Comparison of ENCODE assay signal across 9 cellular contexts in genomic region chr17:1511756-1512321, GRCh38. TPM values are rescaled to one million over a fixed set of nuclear protein-coding genes. Genes with fewer than 3 reads are reported as not detected.
DNase-seq lines count a peak whose midpoint lies in the region; ATAC-seq and TF ChIP-seq lines count a peak whose summit lies in the region.
"Had no signal": no experiment of that assay in that cellular context is flagged by ENCODE, and none has a peak within 500 bp of the region (broad histone marks: within the 10 kb centered on the region; RNA-seq: fewer than 3 reads in every experiment).

No MANE protein-coding gene starts in this region.

- H3K36me3 Mint-ChIP-seq in osteocyte (ENCODE audit: unreplicated experiment): peaks cover 19% of the 10 kb centered on the region

- ATAC-seq in GM21737 (IDR thresholded peaks at IDR 0.05; ENCODE audit: unreplicated experiment): no peak
- no peak for ATAC-seq in stimulated activated naive CD8-positive, alpha-beta T cell treated with anti-CD3 and anti-CD28 coated beads, Interleukin-15, Interleukin-2, amounts not matched to agents 100 U/mL and 50 U/mL, for 24 hours

- no peaks in the 10 kb centered on the region for H3K9me3 Mint-ChIP-seq in osteocyte (ENCODE audit: unreplicated experiment)

- no peak overlapping the region for H3K4me3 Mint-ChIP-seq in osteocyte (ENCODE audit: unreplicated experiment)

- DNase-seq in AG08395 (ENCODE audit: low spot score) (peak; percentile 53), adipocyte (ENCODE audit: low read depth) (peak; percentile 77), fibroblast of the aortic adventitia (ENCODE audit: low read depth) (peak; percentile 76), osteocyte (ENCODE audit: extremely low spot score, unreplicated experiment) (no peak), NCI-H345 treated with DMSO at 0.1 percent for 48 hours (lab: John Stamatoyannopoulos, UW; ENCODE audit: unreplicated experiment) (no peak)
- DNase-seq in activated CD4-positive, alpha-beta T cell treated with anti-CD3 and anti-CD28 coated beads, Interleukin-2, amount 50 U/mL, for 48 hours: no peak
- no peak for DNase-seq in stimulated activated naive CD8-positive, alpha-beta T cell treated with anti-CD3 and anti-CD28 coated beads, Interleukin-15, Interleukin-2, amounts not matched to agents 100 U/mL and 50 U/mL, for 24 hours
- DNase-seq: NCI-H1105 had no signal

- no peaks in the 10 kb centered on the region for H3K27me3 Mint-ChIP-seq in osteocyte (ENCODE audit: unreplicated experiment)

- H3K9me3 ChIP-seq in adipocyte (ENCODE audit: control insufficient read depth, low read length): no peaks in the 10 kb centered on the region

- H3K27me3 ChIP-seq in adipocyte (replicated peaks; ENCODE audit: control insufficient read depth, insufficient read depth, low read length): no peaks in the 10 kb centered on the region

- no peak overlapping the region for H3K4me3 ChIP-seq in adipocyte (ENCODE audit: low read length)
- no peak overlapping the region for H3K4me3 ChIP-seq in fibroblast of the aortic adventitia (ENCODE audit: low read depth, low read length)

- peaks cover 36% of the 10 kb centered on the region for H3K36me3 ChIP-seq in adipocyte (ENCODE audit: control insufficient read depth, insufficient read depth, low read length, severe bottlenecking)

- no peak for TF ChIP-seq CTCF in fibroblast of the aortic adventitia (IDR thresholded peaks at IDR 0.05; ENCODE audit: insufficient read depth, low read length)
- TF ChIP-seq CTCF in osteocyte (IDR thresholded peaks at IDR 0.05): no peak

- peaks cover 26% of the 10 kb centered on the region for H3K4me1 Mint-ChIP-seq in osteocyte (ENCODE audit: unreplicated experiment)

- peak overlapping the region; percentile 69 for H3K9ac ChIP-seq in adipocyte (ENCODE audit: low read length)

- peaks cover 31% of the 10 kb centered on the region for H3K4me1 ChIP-seq in adipocyte (ENCODE audit: control insufficient read depth, insufficient read depth, low read length)

- peak overlapping the region; percentile 81 for H3K27ac Mint-ChIP-seq in osteocyte (ENCODE audit: unreplicated experiment)

RNA-seq across cellular contexts. Expression of gene INPP5K, which starts 4.6 kb away (rescaled TPM):
- 13.2 and 27.3 TPM in 2 replicates for total RNA-seq in fibroblast of the aortic adventitia (ENCODE audit: low replicate concordance)
- total RNA-seq in osteocyte: 44.5 and 49.4 TPM in 2 replicates

RNA-seq across cellular contexts. Expression of gene MYO1C, which starts 19.4 kb away (rescaled TPM):
- total RNA-seq in fibroblast of the aortic adventitia (ENCODE audit: low replicate concordance) (127 and 139 TPM in 2 replicates), osteocyte (183 and 184 TPM in 2 replicates)

RNA-seq across cellular contexts. Expression of gene PITPNA, which starts 50.8 kb away (rescaled TPM):
- 28.4 and 33.3 TPM in 2 replicates for total RNA-seq in fibroblast of the aortic adventitia (ENCODE audit: low replicate concordance)
- 65.0 and 71.0 TPM in 2 replicates for total RNA-seq in osteocyte

RNA-seq across cellular contexts. Expression of gene CRK, which starts 55.8 kb away (rescaled TPM):
- 70.0 and 106 TPM in 2 replicates for total RNA-seq in fibroblast of the aortic adventitia (ENCODE audit: low replicate concordance)
- total RNA-seq in osteocyte: 55.8 and 57.1 TPM in 2 replicates

Comparison
In these comparisons a context has a peak if more than half of its experiments do, and no peak if none do; other contexts are left out.
1. DNase-seq: peak in AG08395 (single experiment), adipocyte (single experiment) and fibroblast of the aortic adventitia (single experiment); none in osteocyte (single experiment), activated CD4-positive, alpha-beta T cell treated with anti-CD3 and anti-CD28 coated beads, Interleukin-2, amount 50 U/mL, for 48 hours (0 of 2), stimulated activated naive CD8-positive, alpha-beta T cell treated with anti-CD3 and anti-CD28 coated beads, Interleukin-15, Interleukin-2, amounts not matched to agents 100 U/mL and 50 U/mL, for 24 hours (single experiment) and NCI-H345 treated with DMSO at 0.1 percent for 48 hours (single experiment).